In the genomic region with DNA sequence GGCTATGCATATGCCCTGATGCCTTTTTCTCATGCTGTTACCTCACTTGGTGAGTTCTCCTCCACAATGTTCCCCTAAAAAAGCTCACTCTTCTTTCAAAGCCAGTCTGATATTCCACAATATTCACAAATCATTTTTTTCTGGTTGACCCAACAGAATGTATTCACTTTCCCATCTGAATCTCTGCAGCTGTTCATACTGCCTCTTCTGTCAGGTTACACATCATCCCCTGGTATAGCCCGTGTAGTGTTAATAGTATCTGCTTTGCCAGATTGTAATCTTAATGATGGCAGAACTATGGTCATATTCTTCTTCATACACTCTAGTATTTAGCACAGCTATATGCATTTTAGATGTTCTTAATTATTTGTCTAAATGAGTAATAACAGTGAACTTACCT, we compare ENCODE assay signal across 17 cellular contexts.
"Had no signal": no experiment of that assay in that cellular context is flagged by ENCODE, and none has a peak within 500 bp of the region (broad histone marks: within the 10 kb centered on the region; RNA-seq: fewer than 3 reads in every experiment).

No MANE protein-coding gene starts in this region.

- H3K4me3 Mint-ChIP-seq: activated T-cell treated with anti-CD3 and anti-CD28 coated beads, Interleukin-2, amount 50 U/mL, for 72 hours; dendritic cell treated with granulocyte-macrophage colony-stimulating factor and Interleukin-4, amounts not matched to agents 40 ng/mL and 50 ng/mL, for 4 days; naive thymus-derived CD4-positive, alpha-beta T cell had no signal

- H3K27me3 ChIP-seq: ascending aorta, cardiac muscle cell, sigmoid colon, upper lobe of right lung had no signal

- H3K9me3 ChIP-seq: ascending aorta, mucosa of descending colon, sigmoid colon, upper lobe of right lung had no signal

- H3K36me3 ChIP-seq: ascending aorta, cardiac muscle cell, sigmoid colon, upper lobe of right lung had no signal

- DNase-seq: activated CD4-positive, alpha-beta T cell treated with anti-CD3 and anti-CD28 coated beads, Interleukin-2, amount 50 U/mL, for 1 hour; activated CD8-positive, alpha-beta memory T cell treated with anti-CD3 and anti-CD28 coated beads, Interleukin-2, amount 50 U/mL, for 4 hours; activated effector memory CD4-positive, alpha-beta T cell treated with anti-CD3 and anti-CD28 coated beads, Interleukin-2, amount 50 U/mL, for 16 hours; activated naive CD4-positive, alpha-beta T cell treated with anti-CD3 and anti-CD28 coated beads, Interleukin-2, amount 50 U/mL, for 16 hours; activated T-cell treated with anti-CD3 and anti-CD28 coated beads, Interleukin-2, amount 50 U/mL, for 72 hours; effector CD8-positive, alpha-beta T cell; mucosa of descending colon; naive thymus-derived CD4-positive, alpha-beta T cell; posterior cingulate gyrus; sigmoid colon; stimulated activated CD4-positive, alpha-beta T cell treated with anti-CD3 and anti-CD28 coated beads, Interleukin-1b, Interleukin-23, amount 100 ng/mL, for 48 hours; stimulated activated CD8-positive, alpha-beta memory T cell treated with anti-CD3 and anti-CD28 coated beads, Interleukin-4, amount 100 ng/mL, for 48 hours; stimulated activated naive CD4-positive, alpha-beta T cell; upper lobe of right lung had no signal

- H3K27me3 Mint-ChIP-seq: dendritic cell treated with granulocyte-macrophage colony-stimulating factor and Interleukin-4, amounts not matched to agents 40 ng/mL and 50 ng/mL, for 4 days had no signal

- H3K27ac ChIP-seq: ascending aorta, cardiac muscle cell, upper lobe of right lung had no signal

- H3K36me3 Mint-ChIP-seq: naive thymus-derived CD4-positive, alpha-beta T cell had no signal

- H3K4me1 Mint-ChIP-seq: naive thymus-derived CD4-positive, alpha-beta T cell had no signal

- H3K27ac Mint-ChIP-seq: activated T-cell treated with anti-CD3 and anti-CD28 coated beads, Interleukin-2, amount 50 U/mL, for 72 hours; dendritic cell treated with granulocyte-macrophage colony-stimulating factor and Interleukin-4, amounts not matched to agents 40 ng/mL and 50 ng/mL, for 4 days; naive thymus-derived CD4-positive, alpha-beta T cell had no signal

- H3K4me3 ChIP-seq: ascending aorta, cardiac muscle cell, mucosa of descending colon, sigmoid colon, upper lobe of right lung had no signal

- ATAC-seq: activated T-cell treated with anti-CD3 and anti-CD28 coated beads, Interleukin-2, amount 50 U/mL, for 72 hours; naive thymus-derived CD4-positive, alpha-beta T cell had no signal

- H3K4me1 ChIP-seq: ascending aorta, sigmoid colon, upper lobe of right lung had no signal
